ENCODE assay signal across 7 cellular contexts in genomic region chr20:47500554-47500953, GRCh38. TPM values are rescaled to one million over a fixed set of nuclear protein-coding genes. Genes with fewer than 3 reads are reported as not detected.
DNase-seq lines count a peak whose midpoint lies in the region; ATAC-seq and TF ChIP-seq lines count a peak whose summit lies in the region.

No MANE protein-coding gene starts in this region.

- H3K9ac ChIP-seq in trophoblast cell (ENCODE audit: low read length) = no peak overlapping the region

- H3K9me3 ChIP-seq in trophoblast cell (ENCODE audit: insufficient read depth, low read depth, low read length) = no peaks in the 10 kb centered on the region

- no peak overlapping the region for H2BK5ac ChIP-seq in trophoblast cell (ENCODE audit: low read depth, low read length, poor library complexity)

- no peak overlapping the region for H3K18ac ChIP-seq in trophoblast cell (ENCODE audit: low read length)

- peaks cover 0 to 3% of the 10 kb centered on the region in 2 experiments for H3K4me1 ChIP-seq in trophoblast cell (ENCODE audit: control insufficient read depth in 1 of 2, insufficient read depth in 2 of 2, low read length in 2 of 2)

- H3K79me1 ChIP-seq in trophoblast cell (ENCODE audit: low read length) = peaks cover 12% of the 10 kb centered on the region

- H2AK5ac ChIP-seq in trophoblast cell (ENCODE audit: low read length) = no peak overlapping the region

- H3K27me3 ChIP-seq in GM06990 (replicated peaks; ENCODE audit: control insufficient read depth, insufficient read depth, low read length) (no peaks in the 10 kb centered on the region), trophoblast cell (ENCODE audit: insufficient read depth, low read length) (no peaks in the 10 kb centered on the region)

- peak overlapping the region; percentile 46 for H2BK12ac ChIP-seq in trophoblast cell (ENCODE audit: low read length)

- no peak overlapping the region for H3K23ac ChIP-seq in trophoblast cell (ENCODE audit: low read length)

- no peak overlapping the region for H2AFZ ChIP-seq in trophoblast cell (ENCODE audit: insufficient read depth, low read length, poor library complexity)

- DNase-seq in GM06990 (ENCODE audit: extremely low read depth, insufficient read length) (no peak), LNCaP clone FGC (ENCODE audit: low read depth) (no peak), cerebellar cortex (ENCODE audit: low spot score) (peak; percentile 36), trophoblast cell (peak in 1 of 2 donors; percentile 26), NCI-H2107 treated with DMSO at 0.1 percent for 48 hours (lab: John Stamatoyannopoulos, UW; ENCODE audit: unreplicated experiment) (no peak), posterior vena cava (ENCODE audit: low spot score) (no peak)

- no peak overlapping the region for H3K27ac ChIP-seq in trophoblast cell (ENCODE audit: low read depth, low read length)

- peaks cover 14% of the 10 kb centered on the region for H3K79me2 ChIP-seq in trophoblast cell (ENCODE audit: control insufficient read depth, insufficient read depth, low read length, poor library complexity)

- H4K12ac ChIP-seq in trophoblast cell (ENCODE audit: low read depth, low read length) = no peak overlapping the region

- H4K8ac ChIP-seq in trophoblast cell (ENCODE audit: low read depth, low read length) = no peak overlapping the region

- H3K14ac ChIP-seq in trophoblast cell (ENCODE audit: low read length) = no peak overlapping the region

- WGBS in trophoblast cell (ENCODE audit: extremely low coverage, insufficient coverage, insufficient read length) = no CpG with 5 or more reads among the region's 4 CpGs

- H4K91ac ChIP-seq in trophoblast cell (ENCODE audit: low read depth, low read length) = no peak overlapping the region

- H2BK120ac ChIP-seq in trophoblast cell (ENCODE audit: insufficient read depth, low read length, poor library complexity) = no peak overlapping the region

- no peaks in the 10 kb centered on the region for H3K36me3 ChIP-seq in GM06990 (ENCODE audit: control insufficient read depth, insufficient read depth, low read length)
- no peaks in the 10 kb centered on the region for H3K36me3 ChIP-seq in trophoblast cell (ENCODE audit: control insufficient read depth in 1 of 2, insufficient read depth in 2 of 2, low read length in 2 of 2)

- no peak for TF ChIP-seq CTCF in GM06990 (IDR thresholded peaks at IDR 0.05; ENCODE audit: insufficient read depth, low read length, poor library complexity, severe bottlenecking)
- TF ChIP-seq CTCF in LNCaP clone FGC (IDR thresholded peaks at IDR 0.05; ENCODE audit: control insufficient read depth, extremely low read depth, insufficient read depth) = no peak

- no peak for ATAC-seq in HG02870 (IDR thresholded peaks at IDR 0.05; ENCODE audit: unreplicated experiment)

- H3K4me3 ChIP-seq in GM06990 (replicated peaks; ENCODE audit: low read depth, low read length) = peak overlapping the region; percentile 97
- peak overlapping the region; percentile 91; the same call in 1 of the 2 replicates for H3K4me3 ChIP-seq in LNCaP clone FGC (ENCODE audit: low read depth, low read length)
- H3K4me3 ChIP-seq in trophoblast cell (ENCODE audit: low read depth, low read length) = no peak overlapping the region

- no peak overlapping the region for H3K4me2 ChIP-seq in trophoblast cell (ENCODE audit: low read length)

- intact Hi-C loops in posterior vena cava (cut with DNase I) = loop anchor here in 1 of 2 donors (10.0 kb wide), 1 partner anchor 114 kb away; no protein-coding TSS in a partner anchor

- no peak overlapping the region for H3K4ac ChIP-seq in trophoblast cell (ENCODE audit: low read depth, low read length)

RNA-seq across cellular contexts. Expression of gene NCOA3, which starts 1.1 kb away (rescaled TPM):
- polyA plus RNA-seq in trophoblast cell (2013) = 189 and 191 TPM in 2 replicates
- total RNA-seq in posterior vena cava = 10 to 100 TPM; 39.0 to 46.6 TPM
